Comparison of ENCODE assay signal across 10 cellular contexts in the genomic region with DNA sequence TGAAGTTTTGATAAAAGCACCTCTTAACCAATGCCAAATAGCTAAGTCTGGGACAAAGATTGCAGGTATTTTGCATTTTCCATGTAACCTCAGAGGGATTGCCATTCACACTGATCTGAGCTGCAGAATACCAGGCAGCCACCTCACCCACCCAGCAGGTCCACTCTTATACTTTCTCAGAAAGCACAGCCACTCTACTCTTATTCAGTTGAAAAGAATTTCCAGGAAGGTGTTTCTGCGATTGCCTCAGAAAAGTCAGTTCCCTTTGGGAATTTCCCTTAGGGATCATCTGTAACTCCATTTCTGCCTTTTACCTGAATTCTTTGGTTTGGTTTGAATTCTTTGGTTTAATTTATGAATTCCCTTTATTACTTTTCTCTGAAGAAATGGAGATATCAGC. TPM values are rescaled to one million over a fixed set of nuclear protein-coding genes. Genes with fewer than 3 reads are reported as not detected.
A peak's percentile ranks its signal among the peaks of the same experiment; 100 is the strongest.
DNase-seq lines count a peak whose midpoint lies in the region; ATAC-seq, FAIRE-seq and TF ChIP-seq lines count a peak whose summit lies in the region.
"Had no signal": no experiment of that assay in that cellular context is flagged by ENCODE, and none has a peak within 500 bp of the region (broad histone marks: within the 10 kb centered on the region; RNA-seq: fewer than 3 reads in every experiment).

No MANE protein-coding gene starts in this region.

- no peaks in the 10 kb centered on the region for H4K20me1 ChIP-seq in BLaER1

- peaks cover 52% of the 10 kb centered on the region for H3K4me1 Mint-ChIP-seq in activated CD4-positive, alpha-beta memory T cell treated with anti-CD3 and anti-CD28 coated beads, Interleukin-2, amount 10 ng/mL, durations not matched to agents 7 days and 5 days

- H3K36me3 Mint-ChIP-seq in activated CD4-positive, alpha-beta memory T cell treated with anti-CD3 and anti-CD28 coated beads, Interleukin-2, amount 10 ng/mL, durations not matched to agents 7 days and 5 days (ENCODE audit: low read depth) = peaks cover 30% of the 10 kb centered on the region

- H3K27me3 Mint-ChIP-seq in activated CD4-positive, alpha-beta memory T cell treated with anti-CD3 and anti-CD28 coated beads, Interleukin-2, amount 10 ng/mL, durations not matched to agents 7 days and 5 days = peaks cover 1% of the 10 kb centered on the region

- TF ChIP-seq POLR2A in H54 (IDR thresholded peaks at IDR 0.05; ENCODE audit: low read depth, low read length) = no peak
- no peak for TF ChIP-seq POLR2A in gastroesophageal sphincter (IDR thresholded peaks at IDR 0.05)

- peak; percentile 24 for DNase-seq in H54 (ENCODE audit: insufficient read length, low spot score)
- DNase-seq in activated CD4-positive, alpha-beta memory T cell treated with anti-CD3 and anti-CD28 coated beads, Interleukin-2, amount 10 ng/mL, durations not matched to agents 7 days and 5 days = no peak
- DNase-seq in glomerular visceral epithelial cell (ENCODE audit: extremely low spot score) = peak; percentile 81
- DNase-seq in NCI-H187 (lab: John Stamatoyannopoulos, UW) = no peak
- no peak for DNase-seq in SHP77 treated with DMSO at 0.1 percent for 48 hours (lab: John Stamatoyannopoulos, UW)
- no peak for DNase-seq in NCI-H1105 treated with DMSO at 0.1 percent for 48 hours (lab: John Stamatoyannopoulos, UW)
- DNase-seq: activated CD4-positive, CD25-positive, alpha-beta regulatory T cell treated with anti-CD3 and anti-CD28 coated beads, Interleukin-2, amount 50 U/mL, for 72 hours; glutamatergic neuron had no signal

- CTCF ChIA-PET in activated CD4-positive, alpha-beta memory T cell treated with anti-CD3 and anti-CD28 coated beads, Interleukin-2, amount 10 ng/mL, durations not matched to agents 7 days and 5 days (lab: Charles Lee) = interaction anchor here (0.7 kb wide), 1 partner anchor 780 kb away, joined by 3 read pairs; no protein-coding TSS in a partner anchor

- peak overlapping the region; percentile 85 for H3K4me2 ChIP-seq in BLaER1

- TF ChIP-seq CTCF in gastroesophageal sphincter (IDR thresholded peaks at IDR 0.05) = no peak

- H3K4me1 ChIP-seq in BLaER1 (peaks cover 63% of the 10 kb centered on the region), gastroesophageal sphincter (peaks cover 0 to 27% (median 0%) of the 10 kb centered on the region in 3 donors)

- WGBS in gastroesophageal sphincter (ENCODE audit: low coverage in 1 of 2), 2 donors = 67 to 71% methylated on average over 1 of the region's 1 CpG

- H3K27ac Mint-ChIP-seq in activated CD4-positive, alpha-beta memory T cell treated with anti-CD3 and anti-CD28 coated beads, Interleukin-2, amount 10 ng/mL, durations not matched to agents 7 days and 5 days = peak overlapping the region; percentile 97

- H3K9me3 ChIP-seq in BLaER1 (no peaks in the 10 kb centered on the region), gastroesophageal sphincter (no peaks in the 10 kb centered on the region)

- no peaks in the 10 kb centered on the region for H3K9me3 Mint-ChIP-seq in activated CD4-positive, alpha-beta memory T cell treated with anti-CD3 and anti-CD28 coated beads, Interleukin-2, amount 10 ng/mL, durations not matched to agents 7 days and 5 days

- H3K4me3 ChIP-seq in BLaER1 (0 out of 2 replicates have a peak overlapping the region, but pooled peaks have one; percentile 24), gastroesophageal sphincter (no peak overlapping the region)

- TF ChIP-seq EP300 in gastroesophageal sphincter (IDR thresholded peaks at IDR 0.05) = no peak

- no peak for ATAC-seq in gastroesophageal sphincter

- H3K9ac ChIP-seq in BLaER1 = peak overlapping the region; percentile 55; the same call in 1 of the 2 replicates

- FAIRE-seq in H54 (lab: Jason Lieb, UNC) = no peak

- H3K27ac ChIP-seq in BLaER1 (peak overlapping the region; percentile 83), gastroesophageal sphincter (no peak overlapping the region)

- POLR2A ChIA-PET in activated CD4-positive, alpha-beta memory T cell treated with anti-CD3 and anti-CD28 coated beads, Interleukin-2, amount 10 ng/mL, durations not matched to agents 7 days and 5 days (lab: Charles Lee) = interaction anchor here (1.0 to 3.5 kb wide), 6 partner anchors 11 to 268 kb away, joined by 3 to 31 read pairs (median 3); a partner anchor contains a TSS

- H3K4me3 Mint-ChIP-seq in activated CD4-positive, alpha-beta memory T cell treated with anti-CD3 and anti-CD28 coated beads, Interleukin-2, amount 10 ng/mL, durations not matched to agents 7 days and 5 days = peak overlapping the region; percentile 98

- H3K36me3 ChIP-seq in BLaER1 (no peaks in the 10 kb centered on the region), gastroesophageal sphincter (no peaks in the 10 kb centered on the region)

- H3K27me3 ChIP-seq in BLaER1 = no peaks in the 10 kb centered on the region
- H3K27me3 ChIP-seq in gastroesophageal sphincter = peaks cover 6% of the 10 kb centered on the region

RNA-seq across cellular contexts. Expression of a gene that starts 0.9 kb away (rescaled TPM):
- 100 to 1,000 TPM; 230 to 238 TPM for total RNA-seq in activated CD4-positive, alpha-beta memory T cell treated with anti-CD3 and anti-CD28 coated beads, Interleukin-2, amount 10 ng/mL, durations not matched to agents 7 days and 5 days
- total RNA-seq in gastroesophageal sphincter = 10 to 100 TPM in 2 of 4 donors, 1 to 10 TPM in 2; 5.6 to 34.7 (median 19.7) TPM

Comparison
In these comparisons a context has a peak if more than half of its experiments do, and no peak if none do; other contexts are left out.
1. DNase-seq: peak in H54 (single experiment) and glomerular visceral epithelial cell (single experiment); none in activated CD4-positive, alpha-beta memory T cell treated with anti-CD3 and anti-CD28 coated beads, Interleukin-2, amount 10 ng/mL, durations not matched to agents 7 days and 5 days (single experiment), NCI-H187 (0 of 2), SHP77 treated with DMSO at 0.1 percent for 48 hours (single experiment) and NCI-H1105 treated with DMSO at 0.1 percent for 48 hours (single experiment).
2. RNA of a gene that starts 0.9 kb away (total RNA-seq): 230 to 238 TPM in activated CD4-positive, alpha-beta memory T cell treated with anti-CD3 and anti-CD28 coated beads, Interleukin-2, amount 10 ng/mL, durations not matched to agents 7 days and 5 days; 5.6 to 34.7 TPM in gastroesophageal sphincter; every median in the first group is over 4 times any median in the second.